In genomic region chr14:91444335-91445020, GRCh38 we compare ENCODE assay signal across 23 cellular contexts.
"Had no signal": no experiment of that assay in that cellular context is flagged by ENCODE, and none has a peak within 500 bp of the region (broad histone marks: within the 10 kb centered on the region; RNA-seq: fewer than 3 reads in every experiment).

No MANE protein-coding gene starts in this region.

- FAIRE-seq: HepG2 had no signal

- H3K4me1 ChIP-seq: Peyer's patch, SJCRH30 had no signal

- ATAC-seq: HepG2, Right ventricle myocardium inferior had no signal

- H3K36me3 ChIP-seq: Peyer's patch, SJCRH30 had no signal

- H3K9me3 ChIP-seq: Peyer's patch, SJCRH30 had no signal

- DNase-seq: IMR-90, Kasumi-1, MM.1S, NCI-H1092 treated with DMSO at 0.1 percent for 48 hours, NCI-H1436, NCI-H187, NCI-H2029, NCI-H2081 treated with DMSO at 0.1 percent for 48 hours, NCI-H2171, NCI-H226, NCI-H446, NCI-H510A, NCI-H524 treated with DMSO at 0.1 percent for 48 hours, NCI-H69, NCI-H774, OCI-M1, PC-9, Peyer's patch, SHP77 treated with DMSO at 0.1 percent for 48 hours, SJCRH30 had no signal

- H3K27ac ChIP-seq: KMS-11, PC-9, Peyer's patch, SJCRH30 had no signal

- H3K27me3 ChIP-seq: Peyer's patch, SJCRH30 had no signal

- H3K4me2 ChIP-seq: KMS-11, PC-9 had no signal

- H3K9ac ChIP-seq: KMS-11 had no signal

- H3K4me3 ChIP-seq: PC-9, Peyer's patch, SJCRH30 had no signal

- H2AFZ ChIP-seq: PC-9 had no signal
